ENCODE assay signal across 13 cellular contexts in genomic region chr20:11178946-11179654, GRCh38.
DNase-seq lines count a peak whose midpoint lies in the region; ATAC-seq, FAIRE-seq and TF ChIP-seq lines count a peak whose summit lies in the region.
"Had no signal": no experiment of that assay in that cellular context is flagged by ENCODE, and none has a peak within 500 bp of the region (broad histone marks: within the 10 kb centered on the region; RNA-seq: fewer than 3 reads in every experiment).

No MANE protein-coding gene starts in this region.

- intact Hi-C loops in PC-9 (cut with micrococcal nuclease; ENCODE audit: unreplicated experiment) = loop anchor here (1.0 kb wide), 1 partner anchor 505 kb away; no protein-coding TSS in a partner anchor
- intact Hi-C loops in endothelial cell of umbilical vein (cut with micrococcal nuclease) = loop anchor here (1.0 kb wide), 1 partner anchor 9 kb away; no protein-coding TSS in a partner anchor
- intact Hi-C loops in natural killer cell (cut with micrococcal nuclease) = no loop called here
- intact Hi-C loops in activated CD4-positive, alpha-beta T cell treated with anti-CD3 and anti-CD28 coated beads for 36 hours (cut with DNase I, micrococcal nuclease) = no loop called here

- no peaks in the 10 kb centered on the region for H3K9me2 ChIP-seq in PC-9 (ENCODE audit: insufficient read depth)

- H3K36me3 ChIP-seq in PC-9 (ENCODE audit: low read depth) (no peaks in the 10 kb centered on the region), endothelial cell of umbilical vein (ENCODE audit: control insufficient read depth in 2 of 2, extremely low read depth in 1 of 2, insufficient read depth in 2 of 2, low read length in 2 of 2) (no peaks in the 10 kb centered on the region), neural progenitor cell (no peaks in the 10 kb centered on the region)

- H3K36me3 Mint-ChIP-seq in neural progenitor cell (no peaks in the 10 kb centered on the region), natural killer cell (no peaks in the 10 kb centered on the region)
- no peaks in the 10 kb centered on the region for H3K36me3 Mint-ChIP-seq in activated CD4-positive, alpha-beta T cell treated with anti-CD3 and anti-CD28 coated beads for 36 hours (ENCODE audit: low read depth)
- H3K36me3 Mint-ChIP-seq: activated naive CD4-positive, alpha-beta T cell treated with anti-CD3 and anti-CD28 coated beads, Interleukin-2, amount 50 U/mL, for 24 hours had no signal

- H3K9me3 Mint-ChIP-seq in neural progenitor cell (peaks cover 16% of the 10 kb centered on the region), natural killer cell (no peaks in the 10 kb centered on the region)
- H3K9me3 Mint-ChIP-seq in activated CD4-positive, alpha-beta T cell treated with anti-CD3 and anti-CD28 coated beads for 36 hours (ENCODE audit: low read depth) = peaks cover 2% of the 10 kb centered on the region
- H3K9me3 Mint-ChIP-seq: activated CD4-positive, alpha-beta T cell treated with anti-CD3 and anti-CD28 coated beads, Interleukin-2, amount 10 ng/mL, durations not matched to agents 7 days and 5 days had no signal

- no peak for TF ChIP-seq POLR2A in endothelial cell of umbilical vein (IDR thresholded peaks at IDR 0.05; ENCODE audit: low read depth, low read length)

- no peak for TF ChIP-seq CTCF in PC-9 (conservative IDR thresholded peaks at IDR 0.05)
- TF ChIP-seq CTCF in endothelial cell of umbilical vein (IDR thresholded peaks at IDR 0.05; ENCODE audit: extremely low read depth in 1 of 2, insufficient read depth in 1 of 2, low read depth in 1 of 2, low read length in 2 of 2) = no peak
- TF ChIP-seq CTCF in neural progenitor cell (IDR thresholded peaks at IDR 0.05) = no peak
- TF ChIP-seq CTCF in natural killer cell (IDR thresholded peaks at IDR 0.05) = no peak

- H3K4me1 ChIP-seq in PC-9 (replicated peaks; ENCODE audit: insufficient read depth) = peaks cover 21% of the 10 kb centered on the region
- H3K4me1 ChIP-seq in endothelial cell of umbilical vein (ENCODE audit: control insufficient read depth, extremely low read depth, insufficient read depth, low read length) = peaks cover 14% of the 10 kb centered on the region
- H3K4me1 ChIP-seq in neural progenitor cell = peaks cover 4% of the 10 kb centered on the region

- H3K27me3 ChIP-seq in PC-9 (ENCODE audit: insufficient read depth, low read depth) (no peaks in the 10 kb centered on the region), endothelial cell of umbilical vein (ENCODE audit: control insufficient read depth in 2 of 2, insufficient read depth in 2 of 2, low read length in 2 of 2) (no peaks in the 10 kb centered on the region), neural progenitor cell (no peaks in the 10 kb centered on the region)

- H3K4me2 ChIP-seq in PC-9 (peak overlapping the region; percentile 49), endothelial cell of umbilical vein (ENCODE audit: insufficient read depth, low read length) (peak overlapping the region; percentile 76), neural progenitor cell (no peak overlapping the region)

- BruUV-seq in PC-9 (replicated peaks; lab: Mats Ljungman, UMichigan) (TSS peak; percentile 68), endothelial cell of umbilical vein (replicated peaks; lab: Mats Ljungman, UMichigan) (TSS peak; percentile 42)

- H3K4me3 Mint-ChIP-seq in neural progenitor cell (no peak overlapping the region), natural killer cell (no peak overlapping the region)
- no peak overlapping the region for H3K4me3 Mint-ChIP-seq in activated CD4-positive, alpha-beta T cell treated with anti-CD3 and anti-CD28 coated beads for 36 hours
- H3K4me3 Mint-ChIP-seq: activated CD4-positive, alpha-beta T cell treated with anti-CD3 and anti-CD28 coated beads, Interleukin-2, amount 10 ng/mL, durations not matched to agents 7 days and 5 days; activated naive CD4-positive, alpha-beta T cell treated with anti-CD3 and anti-CD28 coated beads, Interleukin-2, amount 50 U/mL, for 24 hours; endodermal cell; nephron progenitor cell had no signal

- H3K79me2 ChIP-seq in PC-9 (ENCODE audit: low read depth) (no peaks in the 10 kb centered on the region), endothelial cell of umbilical vein (ENCODE audit: control insufficient read depth, insufficient read depth, low read length) (no peaks in the 10 kb centered on the region), neural progenitor cell (ENCODE audit: low read depth) (no peaks in the 10 kb centered on the region)

- H3K9me3 ChIP-seq in PC-9 (ENCODE audit: insufficient read depth, low read depth) = peaks cover 3% of the 10 kb centered on the region
- H3K9me3 ChIP-seq in endothelial cell of umbilical vein (replicated peaks; ENCODE audit: control insufficient read depth, insufficient read depth, low read length) = no peaks in the 10 kb centered on the region
- no peaks in the 10 kb centered on the region for H3K9me3 ChIP-seq in neural progenitor cell (ENCODE audit: low read depth)

- ATAC-seq in natural killer cell (no peak), HG02981 (IDR thresholded peaks at IDR 0.05; ENCODE audit: unreplicated experiment) (no peak)
- ATAC-seq in activated CD4-positive, alpha-beta T cell treated with anti-CD3 and anti-CD28 coated beads for 36 hours = no peak

- H2AFZ ChIP-seq in PC-9 (peak overlapping the region; percentile 52; the same call in 1 of the 2 replicates), endothelial cell of umbilical vein (ENCODE audit: low read depth, low read length) (peak overlapping the region; percentile 50), neural progenitor cell (replicated peaks) (no peak overlapping the region)

- CTCF ChIA-PET in PC-9 (lab: Charles Lee) = interaction anchor here (1.5 kb wide), 1 partner anchor 507 kb away, joined by 6 read pairs; no protein-coding TSS in a partner anchor
- CTCF ChIA-PET in endothelial cell of umbilical vein (lab: Charles Lee) = interaction anchor here (0.9 to 2.2 kb wide), 10 partner anchors 8 to 1201 kb away, joined by 3 to 15 read pairs (median 5); no protein-coding TSS in a partner anchor
- CTCF ChIA-PET in activated CD4-positive, alpha-beta T cell treated with anti-CD3 and anti-CD28 coated beads for 36 hours (lab: Charles Lee) = no interaction called here

- H3K4me3 ChIP-seq in PC-9 (no peak overlapping the region), endothelial cell of umbilical vein (replicated peaks in 1 of 3; ENCODE audit: insufficient read depth in 1 of 3, low read depth in 1 of 3, low read length in 3 of 3) (no peak overlapping the region), neural progenitor cell (no peak overlapping the region)

- POLR2A ChIA-PET in PC-9 (lab: Charles Lee; ENCODE audit: unreplicated experiment) = interaction anchor here (0.5 to 0.7 kb wide), 5 partner anchors 17 to 504 kb away, joined by 3 to 6 read pairs (median 4); no protein-coding TSS in a partner anchor
- POLR2A ChIA-PET in endothelial cell of umbilical vein (lab: Charles Lee) = no interaction called here
- POLR2A ChIA-PET in activated CD4-positive, alpha-beta T cell treated with anti-CD3 and anti-CD28 coated beads for 36 hours (lab: Charles Lee) = no interaction called here

- no peaks in the 10 kb centered on the region for H4K20me1 ChIP-seq in PC-9 (ENCODE audit: insufficient read depth)
- no peaks in the 10 kb centered on the region for H4K20me1 ChIP-seq in endothelial cell of umbilical vein (replicated peaks; ENCODE audit: control insufficient read depth, extremely low read depth, insufficient read depth, low read length)
- H4K20me1 ChIP-seq in neural progenitor cell (ENCODE audit: low read depth) = no peaks in the 10 kb centered on the region

- H3K4me1 Mint-ChIP-seq in neural progenitor cell = peaks cover 3% of the 10 kb centered on the region
- no peaks in the 10 kb centered on the region for H3K4me1 Mint-ChIP-seq in natural killer cell
- H3K4me1 Mint-ChIP-seq in activated CD4-positive, alpha-beta T cell treated with anti-CD3 and anti-CD28 coated beads for 36 hours = no peaks in the 10 kb centered on the region
- H3K4me1 Mint-ChIP-seq: activated CD4-positive, alpha-beta T cell treated with anti-CD3 and anti-CD28 coated beads, Interleukin-2, amount 10 ng/mL, durations not matched to agents 7 days and 5 days; activated naive CD4-positive, alpha-beta T cell treated with anti-CD3 and anti-CD28 coated beads, Interleukin-2, amount 50 U/mL, for 24 hours; endodermal cell; nephron progenitor cell had no signal

- no peak overlapping the region for H3K27ac Mint-ChIP-seq in neural progenitor cell
- no peak overlapping the region for H3K27ac Mint-ChIP-seq in natural killer cell
- H3K27ac Mint-ChIP-seq in activated CD4-positive, alpha-beta T cell treated with anti-CD3 and anti-CD28 coated beads for 36 hours = no peak overlapping the region
- H3K27ac Mint-ChIP-seq: activated CD4-positive, alpha-beta T cell treated with anti-CD3 and anti-CD28 coated beads, Interleukin-2, amount 10 ng/mL, durations not matched to agents 7 days and 5 days; activated naive CD4-positive, alpha-beta T cell treated with anti-CD3 and anti-CD28 coated beads, Interleukin-2, amount 50 U/mL, for 24 hours; endodermal cell; nephron progenitor cell had no signal

- H3K27me3 Mint-ChIP-seq in neural progenitor cell (ENCODE audit: insufficient read depth, low read depth) = no peaks in the 10 kb centered on the region
- H3K27me3 Mint-ChIP-seq in natural killer cell (ENCODE audit: low read depth in 2 of 2) = no peaks in the 10 kb centered on the region
- H3K27me3 Mint-ChIP-seq in activated CD4-positive, alpha-beta T cell treated with anti-CD3 and anti-CD28 coated beads for 36 hours = no peaks in the 10 kb centered on the region
- H3K27me3 Mint-ChIP-seq: activated CD4-positive, alpha-beta T cell treated with anti-CD3 and anti-CD28 coated beads, Interleukin-2, amount 10 ng/mL, durations not matched to agents 7 days and 5 days; activated naive CD4-positive, alpha-beta T cell treated with anti-CD3 and anti-CD28 coated beads, Interleukin-2, amount 50 U/mL, for 24 hours had no signal

- H3F3A ChIP-seq in PC-9 (ENCODE audit: insufficient read depth, low read depth) (peaks cover 7% of the 10 kb centered on the region), neural progenitor cell (ENCODE audit: low read depth) (no peaks in the 10 kb centered on the region)

- DNase-seq in Daoy (ENCODE audit: low read depth) (peak; percentile 74), PC-9 (peak; percentile 37 to 92), endothelial cell of umbilical vein (ENCODE audit: low read depth, low spot score) (peak; percentile 95), neural progenitor cell (ENCODE audit: low spot score) (peak; percentile 50), natural killer cell (no peak), NCI-H2081 (lab: John Stamatoyannopoulos, UW) (no peak)
- no peak for DNase-seq in activated CD4-positive, alpha-beta T cell treated with anti-CD3 and anti-CD28 coated beads for 36 hours
- DNase-seq: activated CD4-positive, alpha-beta T cell treated with anti-CD3 and anti-CD28 coated beads, Interleukin-2, amount 10 ng/mL, durations not matched to agents 7 days and 5 days; endodermal cell; nephron progenitor cell; stimulated activated CD4-positive, alpha-beta T cell treated with anti-CD3 and anti-CD28 coated beads, Interleukin-4, amount 100 ng/mL, for 1 hour had no signal

- H3K27ac ChIP-seq in PC-9 (peak overlapping the region; percentile 84), endothelial cell of umbilical vein (ENCODE audit: insufficient read depth, low read depth, low read length) (peak overlapping the region; percentile 78), neural progenitor cell (no peak overlapping the region)

- H3K9ac ChIP-seq in endothelial cell of umbilical vein (replicated peaks; ENCODE audit: extremely low read depth, insufficient read depth, low read length) (peak overlapping the region; percentile 26), neural progenitor cell (no peak overlapping the region)

- no peaks in the 10 kb centered on the region for H3K9me1 ChIP-seq in endothelial cell of umbilical vein (replicated peaks; ENCODE audit: control insufficient read depth, extremely low read depth, insufficient read depth, low read length)

- dilution Hi-C loops in endothelial cell of umbilical vein (cut with MboI; ENCODE audit: extremely low pct_ligation_motif_present, low sequenced_read_pairs) = no loop called here

- FAIRE-seq in endothelial cell of umbilical vein (lab: Jason Lieb, UNC) = peak; percentile 76

Comparison
In these comparisons a context has a peak if more than half of its experiments do, and no peak if none do; other contexts are left out.
1. DNase-seq: peak in Daoy (single experiment), PC-9 (2 of 2), endothelial cell of umbilical vein (single experiment) and neural progenitor cell (single experiment); none in natural killer cell (single experiment), NCI-H2081 (0 of 2) and activated CD4-positive, alpha-beta T cell treated with anti-CD3 and anti-CD28 coated beads for 36 hours (single experiment).
2. intact Hi-C loops: an anchor here in PC-9 (1.0 kb wide) and endothelial cell of umbilical vein (1.0 kb wide); none called in natural killer cell and activated CD4-positive, alpha-beta T cell treated with anti-CD3 and anti-CD28 coated beads for 36 hours.